ENCODE assay signal across 10 cellular contexts in the genomic region with DNA sequence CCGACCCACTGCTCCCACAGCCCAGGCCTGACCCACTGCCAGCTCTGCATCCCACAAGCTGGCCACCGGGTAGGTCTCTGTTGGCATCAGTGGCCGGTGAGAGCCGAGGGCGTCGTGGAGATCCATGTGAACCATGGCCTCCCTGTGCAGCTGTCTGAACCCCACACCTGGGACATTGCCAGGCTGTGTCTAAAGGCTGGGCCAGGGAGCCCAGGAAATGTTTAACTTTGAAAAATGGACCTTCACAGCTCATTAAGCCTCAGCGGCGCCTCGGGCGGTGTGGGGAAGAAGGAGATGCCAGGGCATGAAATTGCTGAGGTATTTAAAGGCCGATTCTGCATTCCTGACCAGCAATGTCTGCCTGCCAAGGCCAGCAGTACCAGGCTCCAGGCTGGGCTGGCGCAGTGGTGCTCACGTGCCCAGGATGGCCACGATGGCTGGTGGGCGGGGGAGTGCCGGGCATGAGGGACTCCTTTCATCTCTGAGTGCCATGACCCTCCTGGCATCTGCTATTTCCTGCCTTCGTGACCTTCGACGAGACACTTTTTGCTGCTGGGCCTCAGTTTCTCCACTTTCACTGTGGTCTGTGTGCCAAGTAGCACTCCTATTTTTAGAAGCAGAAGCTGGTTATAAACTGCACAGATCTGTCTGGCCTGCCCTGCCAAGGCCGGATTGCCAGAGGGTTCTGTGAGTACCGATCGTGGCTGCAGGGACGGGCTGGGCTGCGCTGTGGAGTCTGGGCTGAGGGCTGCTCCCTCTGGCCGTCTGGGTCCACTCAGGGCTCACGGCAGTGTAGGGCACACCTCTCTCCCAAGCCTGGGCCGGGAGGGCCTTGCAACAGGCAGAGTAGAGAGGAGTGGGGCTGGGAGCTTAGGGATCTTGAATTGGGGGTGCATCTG. TPM values are rescaled to one million over a fixed set of nuclear protein-coding genes. Genes with fewer than 3 reads are reported as not detected.
DNase-seq lines count a peak whose midpoint lies in the region; TF ChIP-seq lines count a peak whose summit lies in the region.
"Had no signal": no experiment of that assay in that cellular context is flagged by ENCODE, and none has a peak within 500 bp of the region (broad histone marks: within the 10 kb centered on the region; RNA-seq: fewer than 3 reads in every experiment).

No MANE protein-coding gene starts in this region.

- in situ Hi-C loops in KBM-7 (cut with MboI; ENCODE audit: low pct_unique_long_range_greater_than_20kb, low sequenced_read_pairs) = no loop called here

- H3K4me1 ChIP-seq in testis = no peaks in the 10 kb centered on the region

- intact Hi-C loops in testis (cut with DNase I; ENCODE audit: low total_unique reads) = no loop called here

- H3K9me3 ChIP-seq in testis = no peaks in the 10 kb centered on the region

- no peak for TF ChIP-seq CTCF in testis (IDR thresholded peaks at IDR 0.05)

- no peaks in the 10 kb centered on the region for H3K27me3 ChIP-seq in testis

- no peaks in the 10 kb centered on the region for H3K36me3 ChIP-seq in testis (ENCODE audit: low read depth, missing control alignments)

- H3K27ac ChIP-seq in caudate nucleus (ENCODE audit: low read depth, low read length) = no peak overlapping the region
- no peak overlapping the region for H3K27ac ChIP-seq in testis
- H3K27ac ChIP-seq: 22Rv1 had no signal

- 83 to 84% methylated on average over 26 to 27 of the region's 27 CpGs for WGBS in testis, 2 donors

- peak; percentile 31 for DNase-seq in NCI-H2196 (lab: John Stamatoyannopoulos, UW; ENCODE audit: unreplicated experiment)
- DNase-seq in NCI-H2196 treated with DMSO at 0.1 percent for 48 hours (lab: John Stamatoyannopoulos, UW; ENCODE audit: unreplicated experiment) = no peak
- peak in 33 of 61 donors; percentile 10 to 57 (median 31) for DNase-seq in caudate nucleus (lab: John Stamatoyannopoulos, UW)
- DNase-seq in left kidney (ENCODE audit: low read depth, low spot score) = peak; percentile 94
- peak; percentile 26 for DNase-seq in testis
- no peak for DNase-seq in AML-193 (lab: John Stamatoyannopoulos, UW)
- no peak for DNase-seq in KBM-7
- DNase-seq in DMS153 (lab: John Stamatoyannopoulos, UW) = no peak
- DNase-seq: amniotic stem cell had no signal

- no peak for TF ChIP-seq POLR2A in testis (IDR thresholded peaks at IDR 0.05)

- H3K4me3 ChIP-seq in testis = no peak overlapping the region

RNA-seq across cellular contexts. Expression of a gene that starts 21.8 kb away (rescaled TPM):
- 1 to 10 TPM; 2.8 to 3.2 TPM for total RNA-seq in testis
- 2.3 TPM for polyA plus RNA-seq in testis (ENCODE audit: insufficient read depth, low read depth, low replicate concordance)

Comparison
In these comparisons a context has a peak if more than half of its experiments do, and no peak if none do; other contexts are left out.
1. DNase-seq: peak in NCI-H2196 (single experiment), caudate nucleus (33 of 61), left kidney (single experiment) and testis (single experiment); none in NCI-H2196 treated with DMSO at 0.1 percent for 48 hours (single experiment), AML-193 (0 of 2), KBM-7 (single experiment) and DMS153 (single experiment).